In the genomic region with DNA sequence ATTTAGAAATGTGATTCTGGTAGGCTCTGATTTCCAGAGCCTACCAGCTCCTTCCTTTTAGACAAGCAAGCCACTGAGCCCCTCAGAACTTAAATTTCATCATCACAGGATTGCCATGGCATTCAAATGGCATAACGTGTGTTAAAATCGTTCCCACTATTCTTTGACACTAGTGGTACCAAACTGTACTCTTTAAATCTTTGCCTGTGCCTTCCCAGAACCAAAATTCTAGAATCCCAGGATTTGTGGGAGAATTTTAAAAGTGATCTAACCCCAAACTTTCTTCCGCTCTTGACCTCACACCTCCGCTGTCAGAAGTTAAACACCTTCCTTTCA, we compare ENCODE assay signal across 8 cellular contexts. TPM values are rescaled to one million over a fixed set of nuclear protein-coding genes. Genes with fewer than 3 reads are reported as not detected.
DNase-seq lines count a peak whose midpoint lies in the region; ATAC-seq and TF ChIP-seq lines count a peak whose summit lies in the region.

No MANE protein-coding gene starts in this region.

- intact Hi-C loops in Caco-2 (cut with micrococcal nuclease; ENCODE audit: unreplicated experiment), result loop anchor here (5.0 to 10.0 kb wide), 3 partner anchors 66 to 291 kb away; a partner anchor contains a TSS

- H3K4me1 ChIP-seq in Caco-2, result no peaks in the 10 kb centered on the region

- BruUV-seq in Caco-2 (replicated peaks; lab: Mats Ljungman, UMichigan), result TSS peak; percentile 47

- no peaks in the 10 kb centered on the region for H3K4me1 Mint-ChIP-seq in Caco-2 (ENCODE audit: low read depth, unreplicated experiment)
- H3K4me1 Mint-ChIP-seq in nephron, result peaks cover 16% of the 10 kb centered on the region

- POLR2A ChIA-PET in Caco-2 (lab: Charles Lee), result interaction anchor here (0.7 kb wide), 1 partner anchor 10 kb away, joined by 3 read pairs; no protein-coding TSS in a partner anchor

- no peak for DNase-seq in Caco-2
- no peak for DNase-seq in caudate nucleus (lab: John Stamatoyannopoulos, UW)
- DNase-seq in Kasumi-1 (lab: John Stamatoyannopoulos, UW), result no peak
- no peak for DNase-seq in NCI-H526 (lab: John Stamatoyannopoulos, UW)
- no peak for DNase-seq in NCI-H2107 treated with DMSO at 0.1 percent for 48 hours (lab: John Stamatoyannopoulos, UW; ENCODE audit: unreplicated experiment)
- no peak for DNase-seq in medulla oblongata (ENCODE audit: extremely low spot score)

- CTCF ChIA-PET in Caco-2 (lab: Charles Lee), result no interaction called here

- H3K36me3 ChIP-seq in Caco-2 (ENCODE audit: control insufficient read depth, insufficient read depth, low read length), result no peaks in the 10 kb centered on the region

- H3K9me3 ChIP-seq in Caco-2, result no peaks in the 10 kb centered on the region

- peak overlapping the region; percentile 67 for H3K4me3 ChIP-seq in Caco-2 (ENCODE audit: low read depth, low read length)

- H3K4me3 Mint-ChIP-seq in Caco-2 (ENCODE audit: unreplicated experiment) (peak overlapping the region; percentile 97), nephron (peak overlapping the region; percentile 90 to 94 (median 94))

- peak; percentile 5 for ATAC-seq in HG03280 (IDR thresholded peaks at IDR 0.05; ENCODE audit: unreplicated experiment)

- peak overlapping the region; percentile 97 for H3K27ac ChIP-seq in caudate nucleus (ENCODE audit: low read depth, low read length)

- H3K27ac Mint-ChIP-seq in Caco-2 (ENCODE audit: unreplicated experiment) (peak overlapping the region; percentile 94), nephron (peak overlapping the region; percentile 94 to 97 (median 96))

- H3K9me3 Mint-ChIP-seq in Caco-2 (ENCODE audit: unreplicated experiment) (no peaks in the 10 kb centered on the region), nephron (no peaks in the 10 kb centered on the region)

- TF ChIP-seq CTCF in Caco-2 (IDR thresholded peaks at IDR 0.05; ENCODE audit: insufficient read depth in 1 of 2, low read depth in 1 of 2, low read length in 1 of 2, severe bottlenecking in 1 of 2, unreplicated experiment in 1 of 2) (no peak), nephron (IDR thresholded peaks at IDR 0.05; ENCODE audit: unreplicated experiment in 3 of 3) (no peak)

- no peaks in the 10 kb centered on the region for H3K27me3 ChIP-seq in Caco-2 (replicated peaks; ENCODE audit: control insufficient read depth, insufficient read depth, low read length)

- no peaks in the 10 kb centered on the region for H3K27me3 Mint-ChIP-seq in Caco-2 (ENCODE audit: insufficient read depth, unreplicated experiment)
- H3K27me3 Mint-ChIP-seq in nephron (ENCODE audit: low read depth), result no peaks in the 10 kb centered on the region

- peaks cover 24% of the 10 kb centered on the region for H3K36me3 Mint-ChIP-seq in Caco-2 (ENCODE audit: insufficient read depth, unreplicated experiment)
- H3K36me3 Mint-ChIP-seq in nephron (ENCODE audit: low read depth), result peaks cover 18% of the 10 kb centered on the region

RNA-seq across cellular contexts. Expression of a gene that starts 0.3 kb away (rescaled TPM):
- total RNA-seq in Caco-2 (2022), result 20.1 and 20.8 TPM in 2 replicates
